In the genomic region with DNA sequence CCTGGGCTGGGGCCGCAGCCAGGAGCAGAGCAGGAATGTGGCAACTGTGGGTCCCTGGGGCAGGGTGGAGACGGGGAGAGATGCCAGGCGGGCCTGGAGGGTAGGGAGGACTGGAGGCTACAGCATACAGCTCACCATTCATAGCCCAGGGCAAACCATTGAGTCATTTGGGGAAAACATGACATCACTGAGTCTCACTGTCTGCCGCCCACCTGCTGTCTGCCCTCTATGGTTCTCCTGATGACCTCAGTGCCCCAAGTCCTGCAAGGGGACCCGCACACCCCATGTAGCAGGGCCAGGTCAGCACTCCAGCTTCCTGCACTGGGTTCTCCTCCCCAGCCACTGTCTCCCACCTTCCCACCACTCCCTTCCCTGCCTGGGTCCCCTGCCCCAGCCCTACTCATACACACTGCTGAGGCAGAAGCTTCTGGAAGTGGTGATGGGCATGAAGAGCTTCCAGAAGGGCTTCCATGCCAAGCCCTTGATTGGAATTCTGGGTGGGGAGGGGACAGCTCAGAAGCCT, we compare ENCODE assay signal across 8 cellular contexts. TPM values are rescaled to one million over a fixed set of nuclear protein-coding genes. Genes with fewer than 3 reads are reported as not detected.
DNase-seq lines count a peak whose midpoint lies in the region; ATAC-seq and TF ChIP-seq lines count a peak whose summit lies in the region.

No MANE protein-coding gene starts in this region.

- peak; percentile 24 for ATAC-seq in Right ventricle myocardium inferior
- peak in 5 of 8 donors; percentile 1 to 51 (median 16) for ATAC-seq in heart right ventricle

- intact Hi-C loops in Right ventricle myocardium inferior (cut with DNase I) (no loop called here), cardiac septum (cut with DNase I) (loop anchor here (5.0 kb wide), 1 partner anchor 43 kb away; no protein-coding TSS in a partner anchor), heart right ventricle (cut with DNase I) (loop anchor here in 3 of 10 donors (5.0 kb wide), 2 partner anchors 43 to 58 kb away; no protein-coding TSS in a partner anchor)

- no peak for DNase-seq in Right ventricle myocardium inferior (ENCODE audit: missing footprints)
- DNase-seq in cardiac septum (ENCODE audit: low spot score), result no peak
- DNase-seq in activated CD4-positive, CD25-positive, alpha-beta regulatory T cell treated with anti-CD3 and anti-CD28 coated beads, Interleukin-2, amount 50 U/mL, for 72 hours, result peak; percentile 44
- no peak for DNase-seq in heart right ventricle
- DNase-seq in stimulated activated CD8-positive, alpha-beta memory T cell treated with anti-CD3 and anti-CD28 coated beads, Interleukin-4, amount 100 ng/mL, for 48 hours, result peak; percentile 76
- DNase-seq in D341Med (ENCODE audit: low spot score), result no peak
- DNase-seq in OCI-M1 (lab: John Stamatoyannopoulos, UW), result no peak
- no peak for DNase-seq in putamen (ENCODE audit: low spot score)

- H3K4me1 ChIP-seq in heart right ventricle, result peaks cover 42 to 100% (median 93%) of the 10 kb centered on the region in 9 donors

- no peak for TF ChIP-seq CTCF in heart right ventricle (IDR thresholded peaks at IDR 0.05)

- no peak overlapping the region for H3K4me3 ChIP-seq in heart right ventricle

- H3K27ac ChIP-seq in heart right ventricle, result peak overlapping the region; percentile 7 to 92 (median 77)

- peaks cover 0 to 11% (median 0%) of the 10 kb centered on the region in 9 donors for H3K36me3 ChIP-seq in heart right ventricle

- H3K27me3 ChIP-seq in heart right ventricle, result no peaks in the 10 kb centered on the region

- H3K9me3 ChIP-seq in heart right ventricle, result no peaks in the 10 kb centered on the region

- WGBS in heart right ventricle, 2 donors, result 72 to 75% methylated on average over 5 of the region's 5 CpGs

RNA-seq across cellular contexts. Expression of a gene that starts 10.4 kb away (rescaled TPM):
- total RNA-seq in Right ventricle myocardium inferior (18.1 TPM), cardiac septum (24.4 TPM), heart right ventricle (10 to 100 TPM; 14.5 to 28.7 (median 21.3) TPM)
- 10 to 100 TPM in 1 of 2 donors, 1 to 10 TPM in 1; 6.3 to 12.0 TPM for polyA plus RNA-seq in heart right ventricle

Comparison
In these comparisons a context has a peak if more than half of its experiments do, and no peak if none do; other contexts are left out.
1. DNase-seq: peak in activated CD4-positive, CD25-positive, alpha-beta regulatory T cell treated with anti-CD3 and anti-CD28 coated beads, Interleukin-2, amount 50 U/mL, for 72 hours (single experiment) and stimulated activated CD8-positive, alpha-beta memory T cell treated with anti-CD3 and anti-CD28 coated beads, Interleukin-4, amount 100 ng/mL, for 48 hours (single experiment); none in Right ventricle myocardium inferior (single experiment), cardiac septum (single experiment), heart right ventricle (0 of 2), D341Med (single experiment), OCI-M1 (single experiment) and putamen (single experiment).